ENCODE assay signal across 8 cellular contexts in genomic region chr17:37774508-37774907, GRCh38. TPM values are rescaled to one million over a fixed set of nuclear protein-coding genes. Genes with fewer than 3 reads are reported as not detected.
DNase-seq lines count a peak whose midpoint lies in the region; ATAC-seq and TF ChIP-seq lines count a peak whose summit lies in the region.

No MANE protein-coding gene starts in this region.

- no peak overlapping the region for H3K4me3 ChIP-seq in Peyer's patch

- no TSS peak for BruUV-seq in Calu3 (replicated peaks; lab: Mats Ljungman, UMichigan)

- no peaks in the 10 kb centered on the region for H3K36me3 ChIP-seq in Peyer's patch

- peak; percentile 94 for ATAC-seq in activated CD8-positive, alpha-beta memory T cell treated with anti-CD3 and anti-CD28 coated beads, Interleukin-2, amount 10 ng/mL, durations not matched to agents 7 days and 5 days
- ATAC-seq in HG02759 (IDR thresholded peaks at IDR 0.05; ENCODE audit: unreplicated experiment), result peak; percentile 89

- H3K4me1 ChIP-seq in Peyer's patch, result no peaks in the 10 kb centered on the region

- TF ChIP-seq POLR2A in Peyer's patch (IDR thresholded peaks at IDR 0.05), result no peak

- H3K9me3 ChIP-seq in Peyer's patch, result no peaks in the 10 kb centered on the region

- H3K4me3 Mint-ChIP-seq in activated CD8-positive, alpha-beta memory T cell treated with anti-CD3 and anti-CD28 coated beads, Interleukin-2, amount 10 ng/mL, durations not matched to agents 7 days and 5 days, result no peak overlapping the region
- no peak overlapping the region for H3K4me3 Mint-ChIP-seq in Calu3 (ENCODE audit: low read depth, unreplicated experiment)

- peak; percentile 74 for DNase-seq in activated CD8-positive, alpha-beta memory T cell treated with anti-CD3 and anti-CD28 coated beads, Interleukin-2, amount 10 ng/mL, durations not matched to agents 7 days and 5 days
- no peak for DNase-seq in activated CD8-positive, alpha-beta memory T cell treated with anti-CD3 and anti-CD28 coated beads, Interleukin-2, amount 50 U/mL, for 48 hours
- DNase-seq in Peyer's patch (peak in 2 of 3 donors; percentile 40 to 55), NCI-H524 (lab: John Stamatoyannopoulos, UW) (no peak), DMS153 (lab: John Stamatoyannopoulos, UW) (no peak), Calu3 (no peak)
- DNase-seq in stimulated activated CD8-positive, alpha-beta memory T cell treated with anti-CD3 and anti-CD28 coated beads, Interleukin-15, amount 100 ng/mL, for 48 hours (ENCODE audit: low read depth in 2 of 2), result peak; percentile 16 to 36

- no peaks in the 10 kb centered on the region for H3K27me3 ChIP-seq in Peyer's patch

- TF ChIP-seq CTCF in Peyer's patch (IDR thresholded peaks at IDR 0.05) (no peak), Calu3 (IDR thresholded peaks at IDR 0.05; ENCODE audit: unreplicated experiment) (no peak)

- H3K27me3 Mint-ChIP-seq in activated CD8-positive, alpha-beta memory T cell treated with anti-CD3 and anti-CD28 coated beads, Interleukin-2, amount 10 ng/mL, durations not matched to agents 7 days and 5 days, result no peaks in the 10 kb centered on the region
- H3K27me3 Mint-ChIP-seq in Calu3 (ENCODE audit: unreplicated experiment), result no peaks in the 10 kb centered on the region

- no peaks in the 10 kb centered on the region for H3K36me3 Mint-ChIP-seq in activated CD8-positive, alpha-beta memory T cell treated with anti-CD3 and anti-CD28 coated beads, Interleukin-2, amount 10 ng/mL, durations not matched to agents 7 days and 5 days
- no peaks in the 10 kb centered on the region for H3K36me3 Mint-ChIP-seq in Calu3 (ENCODE audit: insufficient read depth, unreplicated experiment)

- peaks cover 32% of the 10 kb centered on the region for H3K4me1 Mint-ChIP-seq in activated CD8-positive, alpha-beta memory T cell treated with anti-CD3 and anti-CD28 coated beads, Interleukin-2, amount 10 ng/mL, durations not matched to agents 7 days and 5 days
- peaks cover 13% of the 10 kb centered on the region for H3K4me1 Mint-ChIP-seq in Calu3 (ENCODE audit: low read depth, unreplicated experiment)

- intact Hi-C loops in Calu3 (cut with micrococcal nuclease; ENCODE audit: unreplicated experiment), result no loop called here

- H3K27ac Mint-ChIP-seq in activated CD8-positive, alpha-beta memory T cell treated with anti-CD3 and anti-CD28 coated beads, Interleukin-2, amount 10 ng/mL, durations not matched to agents 7 days and 5 days, result peak overlapping the region; percentile 50
- H3K27ac Mint-ChIP-seq in Calu3 (ENCODE audit: unreplicated experiment), result no peak overlapping the region

- CTCF ChIA-PET in activated CD8-positive, alpha-beta memory T cell treated with anti-CD3 and anti-CD28 coated beads, Interleukin-2, amount 10 ng/mL, durations not matched to agents 7 days and 5 days (lab: Charles Lee), result interaction anchor here (1.2 to 1.6 kb wide), 2 partner anchors 9 to 17 kb away, joined by 6 read pairs; no protein-coding TSS in a partner anchor
- CTCF ChIA-PET in Calu3 (lab: Charles Lee), result interaction anchor here (0.8 to 1.7 kb wide), 4 partner anchors 9 to 41 kb away, joined by 3 to 5 read pairs (median 3); partner anchors contain the start of gene HNF1B

- no peak overlapping the region for H3K27ac ChIP-seq in Peyer's patch

- no peaks in the 10 kb centered on the region for H3K9me3 Mint-ChIP-seq in activated CD8-positive, alpha-beta memory T cell treated with anti-CD3 and anti-CD28 coated beads, Interleukin-2, amount 10 ng/mL, durations not matched to agents 7 days and 5 days (ENCODE audit: low read depth)
- H3K9me3 Mint-ChIP-seq in Calu3 (ENCODE audit: low read depth, unreplicated experiment), result no peaks in the 10 kb centered on the region

RNA-seq across cellular contexts. Expression of gene HNF1B, which starts 29.6 kb away (rescaled TPM):
- 1 to 10 TPM in 1 of 2 experiments, not detected in 1; 1.9 TPM for total RNA-seq in activated CD8-positive, alpha-beta memory T cell treated with anti-CD3 and anti-CD28 coated beads, Interleukin-2, amount 10 ng/mL, durations not matched to agents 7 days and 5 days
- total RNA-seq in Peyer's patch, result 10 to 100 TPM; 16.5 to 39.9 (median 32.2) TPM
- total RNA-seq in Calu3 (2022), result 127 and 130 TPM in 2 replicates

Comparison
In these comparisons a context has a peak if more than half of its experiments do, and no peak if none do; other contexts are left out.
1. DNase-seq: peak in activated CD8-positive, alpha-beta memory T cell treated with anti-CD3 and anti-CD28 coated beads, Interleukin-2, amount 10 ng/mL, durations not matched to agents 7 days and 5 days (single experiment), Peyer's patch (2 of 3) and stimulated activated CD8-positive, alpha-beta memory T cell treated with anti-CD3 and anti-CD28 coated beads, Interleukin-15, amount 100 ng/mL, for 48 hours (2 of 2); none in activated CD8-positive, alpha-beta memory T cell treated with anti-CD3 and anti-CD28 coated beads, Interleukin-2, amount 50 U/mL, for 48 hours (single experiment), NCI-H524 (0 of 2), DMS153 (single experiment) and Calu3 (single experiment).
2. RNA of gene HNF1B, which starts 29.6 kb away (total RNA-seq): 127 to 130 TPM in Calu3 and 16.5 to 39.9 TPM in Peyer's patch; 1.9 TPM in activated CD8-positive, alpha-beta memory T cell treated with anti-CD3 and anti-CD28 coated beads, Interleukin-2, amount 10 ng/mL, durations not matched to agents 7 days and 5 days; every median in the first group is over 4 times any median in the second.